Comparison of ENCODE assay signal across 13 cellular contexts in genomic region chr11:45543808-45544422, GRCh38.
A peak's percentile ranks its signal among the peaks of the same experiment; 100 is the strongest.
DNase-seq lines count a peak whose midpoint lies in the region; ATAC-seq and TF ChIP-seq lines count a peak whose summit lies in the region.
"Had no signal": no experiment of that assay in that cellular context is flagged by ENCODE, and none has a peak within 500 bp of the region (broad histone marks: within the 10 kb centered on the region; RNA-seq: fewer than 3 reads in every experiment).

No MANE protein-coding gene starts in this region.

- H2BK120ac ChIP-seq in IMR-90 (ENCODE audit: low read depth, low read length), result no peak overlapping the region

- H3K9me3 Mint-ChIP-seq in activated naive CD8-positive, alpha-beta T cell treated with anti-CD3 and anti-CD28 coated beads for 36 hours, result no peaks in the 10 kb centered on the region
- H3K9me3 Mint-ChIP-seq: T-helper 2 cell treated with Interferon-gamma antibody and Interleukin-4, amounts not matched to agents 5 μg/mL and 100 μg/mL, for 36 hours had no signal

- H3K4me2 ChIP-seq in IMR-90 (ENCODE audit: low read depth, low read length), result no peak overlapping the region
- H3K4me2 ChIP-seq: smooth muscle cell had no signal

- ATAC-seq in IMR-90 (ENCODE audit: low read depth) (no peak), HG03097 (IDR thresholded peaks at IDR 0.05; ENCODE audit: low FRiP score, unreplicated experiment) (no peak), GM18858 (IDR thresholded peaks at IDR 0.05; ENCODE audit: unreplicated experiment) (no peak)
- ATAC-seq: heart right ventricle; naive thymus-derived CD4-positive, alpha-beta T cell had no signal

- no peaks in the 10 kb centered on the region for H3K9me1 ChIP-seq in IMR-90 (ENCODE audit: insufficient read depth, low read length)

- H3K4ac ChIP-seq in IMR-90 (ENCODE audit: low read depth, low read length), result no peak overlapping the region

- POLR2A ChIA-PET in IMR-90 (lab: Charles Lee; ENCODE audit: unreplicated experiment), result no interaction called here

- no peak overlapping the region for H2AK5ac ChIP-seq in IMR-90 (ENCODE audit: low read depth, low read length)

- H3K4me3 ChIP-seq in IMR-90 (ENCODE audit: insufficient read depth, low read depth, low read length), result no peak overlapping the region
- H3K4me3 ChIP-seq: heart right ventricle, smooth muscle cell had no signal

- DNase-seq in EH (ENCODE audit: low read depth) (peak; percentile 37), IMR-90 (peak; percentile 4), iPS-NIHi7 (ENCODE audit: extremely low spot score) (peak; percentile 78), NOMO-1 treated with dmso at 0.1 percent for 144 hours (lab: John Stamatoyannopoulos, UW; ENCODE audit: unreplicated experiment) (no peak), MV-4-11 (lab: John Stamatoyannopoulos, UW) (no peak)
- DNase-seq in activated naive CD8-positive, alpha-beta T cell treated with anti-CD3 and anti-CD28 coated beads for 36 hours, result peak; percentile 3
- DNase-seq: heart right ventricle; naive thymus-derived CD4-positive, alpha-beta T cell; NCI-H1092 had no signal

- no peak overlapping the region for H2BK20ac ChIP-seq in IMR-90 (ENCODE audit: low read depth, low read length)

- no CpG with 5 or more reads among the region's 5 CpGs for WGBS in IMR-90 (ENCODE audit: extremely low coverage in 2 of 2, insufficient read length in 1 of 2), 2 experiments

- no peak overlapping the region for H2AFZ ChIP-seq in IMR-90 (replicated peaks; ENCODE audit: low read length, poor library complexity)

- H3K27ac Mint-ChIP-seq in activated naive CD8-positive, alpha-beta T cell treated with anti-CD3 and anti-CD28 coated beads for 36 hours, result no peak overlapping the region
- H3K27ac Mint-ChIP-seq: naive thymus-derived CD4-positive, alpha-beta T cell; T-helper 2 cell treated with Interferon-gamma antibody and Interleukin-4, amounts not matched to agents 5 μg/mL and 100 μg/mL, for 36 hours had no signal

- no TSS peak for BruUV-seq in IMR-90 (replicated peaks; lab: Mats Ljungman, UMichigan)

- H3K56ac ChIP-seq in IMR-90 (ENCODE audit: extremely low read depth, insufficient read depth, low read length), result no peak overlapping the region

- in situ Hi-C loops in IMR-90 (cut with MboI; ENCODE audit: low sequenced_read_pairs), result no loop called here

- H4K8ac ChIP-seq in IMR-90 (ENCODE audit: low read depth in 2 of 2, low read length in 2 of 2), result no peak overlapping the region

- no peak overlapping the region for H4K91ac ChIP-seq in IMR-90 (ENCODE audit: insufficient read depth, low read depth, low read length)

- no peak overlapping the region for H4K5ac ChIP-seq in IMR-90 (ENCODE audit: low read depth, low read length)

- intact Hi-C loops in IMR-90 (cut with micrococcal nuclease), result no loop called here

- no peaks in the 10 kb centered on the region for H3K36me3 ChIP-seq in IMR-90 (ENCODE audit: control insufficient read depth, insufficient read depth, low read length)
- H3K36me3 ChIP-seq: heart right ventricle had no signal

- no peaks in the 10 kb centered on the region for H3K4me1 Mint-ChIP-seq in activated naive CD8-positive, alpha-beta T cell treated with anti-CD3 and anti-CD28 coated beads for 36 hours
- H3K4me1 Mint-ChIP-seq: naive thymus-derived CD4-positive, alpha-beta T cell had no signal

- H2BK5ac ChIP-seq in IMR-90 (ENCODE audit: low read depth, low read length, poor library complexity, severe bottlenecking), result no peak overlapping the region

- H3K14ac ChIP-seq in IMR-90 (replicated peaks; ENCODE audit: low read depth, low read length), result no peak overlapping the region

- CTCF ChIA-PET in IMR-90 (lab: Yijun Ruan, JAX), result interaction anchor here (1.2 kb wide), 1 partner anchor 13 kb away, joined by 3 read pairs; no protein-coding TSS in a partner anchor

- H3K36me3 Mint-ChIP-seq in activated naive CD8-positive, alpha-beta T cell treated with anti-CD3 and anti-CD28 coated beads for 36 hours, result no peaks in the 10 kb centered on the region
- H3K36me3 Mint-ChIP-seq: naive thymus-derived CD4-positive, alpha-beta T cell had no signal

- no peak overlapping the region for H3K18ac ChIP-seq in IMR-90 (ENCODE audit: low read depth, low read length)

- H2AK9ac ChIP-seq in IMR-90 (replicated peaks; ENCODE audit: low read depth, low read length, poor library complexity), result no peak overlapping the region

- no peak overlapping the region for H3K4me3 Mint-ChIP-seq in activated naive CD8-positive, alpha-beta T cell treated with anti-CD3 and anti-CD28 coated beads for 36 hours
- H3K4me3 Mint-ChIP-seq: naive thymus-derived CD4-positive, alpha-beta T cell; T-helper 2 cell treated with Interferon-gamma antibody and Interleukin-4, amounts not matched to agents 5 μg/mL and 100 μg/mL, for 36 hours had no signal

- no peaks in the 10 kb centered on the region for H4K20me1 ChIP-seq in IMR-90 (ENCODE audit: insufficient read depth, low read length)

- no peak overlapping the region for H3K27ac ChIP-seq in IMR-90 (ENCODE audit: insufficient read depth, low read length)
- H3K27ac ChIP-seq: heart right ventricle had no signal

- no peak overlapping the region for H3K23ac ChIP-seq in IMR-90 (ENCODE audit: low read depth, low read length)

- no peaks in the 10 kb centered on the region for H3K9me3 ChIP-seq in IMR-90 (ENCODE audit: control insufficient read depth, insufficient read depth, low read length)
- H3K9me3 ChIP-seq: heart right ventricle had no signal

- H3K4me1 ChIP-seq in IMR-90 (ENCODE audit: control insufficient read depth, insufficient read depth, low read length), result no peaks in the 10 kb centered on the region
- H3K4me1 ChIP-seq: heart right ventricle had no signal

- H3K79me1 ChIP-seq in IMR-90 (ENCODE audit: low read depth in 1 of 2, low read length in 2 of 2), result no peaks in the 10 kb centered on the region

- no peak for TF ChIP-seq RAD21 in IMR-90 (IDR thresholded peaks at IDR 0.05; ENCODE audit: low read length)

- dilution Hi-C loops in IMR-90 (cut with HindIII; ENCODE audit: low sequenced_read_pairs, unreplicated experiment), result no loop called here

- peaks cover 4% of the 10 kb centered on the region for H3K27me3 Mint-ChIP-seq in activated naive CD8-positive, alpha-beta T cell treated with anti-CD3 and anti-CD28 coated beads for 36 hours

- H3K27me3 ChIP-seq in IMR-90 (ENCODE audit: control insufficient read depth, insufficient read depth, low read length), result no peaks in the 10 kb centered on the region

- TF ChIP-seq CTCF in IMR-90 (conservative IDR thresholded peaks at IDR 0.05; ENCODE audit: low read depth, low read length), result no peak

- H2BK15ac ChIP-seq in IMR-90 (ENCODE audit: low read depth, low read length), result no peak overlapping the region

- no peak for TF ChIP-seq POLR2A in IMR-90 (IDR thresholded peaks at IDR 0.05; ENCODE audit: low read depth, low read length)

- H3K9ac ChIP-seq in IMR-90 (ENCODE audit: low read depth, low read length), result no peak overlapping the region

TF ChIP-seq in IMR-90, 13 proteins besides CTCF, POLR2A, EP300 and RAD21:
- TF ChIP-seq SMC3 (IDR thresholded peaks at IDR 0.05; ENCODE audit: low read depth, low read length) (no peak), RFX5 (IDR thresholded peaks at IDR 0.05; ENCODE audit: low read depth, low read length) (no peak), BHLHE40 (IDR thresholded peaks at IDR 0.05; ENCODE audit: low read depth, low read length) (no peak), MXI1 (IDR thresholded peaks at IDR 0.05; ENCODE audit: borderline replicate concordance, low read depth, low read length) (no peak), MAZ (IDR thresholded peaks at IDR 0.05; ENCODE audit: borderline replicate concordance, low read depth, low read length) (no peak), FOS (IDR thresholded peaks at IDR 0.05; ENCODE audit: low read depth, low read length) (no peak), USF2 (IDR thresholded peaks at IDR 0.05; ENCODE audit: low read depth, low read length) (no peak), RCOR1 (IDR thresholded peaks at IDR 0.05; ENCODE audit: insufficient replicate concordance, low read length) (no peak), CHD1 (IDR thresholded peaks at IDR 0.05; ENCODE audit: low read depth, low read length) (no peak), CEBPB (IDR thresholded peaks at IDR 0.05; ENCODE audit: low read depth, low read length) (no peak), ELK1 (IDR thresholded peaks at IDR 0.05; ENCODE audit: borderline replicate concordance, low read depth, low read length) (no peak), MAFK (IDR thresholded peaks at IDR 0.05; ENCODE audit: low read depth, low read length) (no peak), NFE2L2 (IDR thresholded peaks at IDR 0.05; ENCODE audit: low read depth, low read length) (no peak)

Comparison
In these comparisons a context has a peak if more than half of its experiments do, and no peak if none do; other contexts are left out.
1. DNase-seq: peak in EH (single experiment), IMR-90 (single experiment), activated naive CD8-positive, alpha-beta T cell treated with anti-CD3 and anti-CD28 coated beads for 36 hours (single experiment) and iPS-NIHi7 (single experiment); none in NOMO-1 treated with dmso at 0.1 percent for 144 hours (single experiment) and MV-4-11 (single experiment).